In the genomic region with DNA sequence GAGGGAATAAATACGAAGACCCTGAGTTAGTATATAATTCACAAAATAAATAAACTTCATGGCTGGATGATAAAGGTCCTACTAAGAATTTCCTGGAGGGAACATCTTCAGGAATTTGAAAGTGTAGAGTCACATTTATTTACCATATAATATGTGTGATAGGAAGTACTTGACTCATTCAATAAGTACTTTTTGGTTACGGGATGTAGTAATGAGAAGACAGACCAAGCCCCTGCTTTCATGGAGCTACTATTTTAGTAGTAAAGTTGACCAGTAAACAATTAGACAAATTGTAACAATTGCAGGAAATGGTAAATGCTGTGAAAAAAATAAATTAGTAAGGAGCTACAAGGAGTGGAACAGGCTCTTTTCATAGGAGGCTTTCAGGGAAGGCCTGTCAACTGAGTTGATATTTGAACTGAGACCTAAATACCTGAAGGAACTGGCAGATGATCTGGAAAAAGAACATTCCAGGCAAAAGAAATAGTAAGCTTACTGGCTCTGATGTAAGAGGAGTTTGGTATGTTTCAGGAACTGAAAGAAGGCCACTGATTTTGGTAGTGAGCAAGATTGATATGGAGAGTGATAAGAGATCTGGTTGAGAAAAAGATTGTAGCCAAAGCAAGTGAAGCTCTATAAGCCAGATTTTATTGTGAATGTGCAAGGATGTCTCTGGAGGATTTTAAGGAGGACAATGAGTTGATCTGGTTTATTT, we compare ENCODE assay signal across 17 cellular contexts. TPM values are rescaled to one million over a fixed set of nuclear protein-coding genes. Genes with fewer than 3 reads are reported as not detected.
A peak's percentile ranks its signal among the peaks of the same experiment; 100 is the strongest.
DNase-seq lines count a peak whose midpoint lies in the region; ATAC-seq and TF ChIP-seq lines count a peak whose summit lies in the region.
"Had no signal": no experiment of that assay in that cellular context is flagged by ENCODE, and none has a peak within 500 bp of the region (broad histone marks: within the 10 kb centered on the region; RNA-seq: fewer than 3 reads in every experiment).

No MANE protein-coding gene starts in this region.

- TF ChIP-seq CTCF in PC-9 (conservative IDR thresholded peaks at IDR 0.05) = no peak
- TF ChIP-seq CTCF in thyroid gland (IDR thresholded peaks at IDR 0.05) = no peak

- no peaks in the 10 kb centered on the region for H4K20me1 ChIP-seq in PC-9 (ENCODE audit: insufficient read depth)

- H3K79me2 ChIP-seq in PC-9 (ENCODE audit: low read depth) = peaks cover 13% of the 10 kb centered on the region; the same call in 1 of the 2 replicates

- intact Hi-C loops in PC-9 (cut with micrococcal nuclease; ENCODE audit: unreplicated experiment) = loop anchor here (5.0 kb wide), 1 partner anchor 48 kb away; no protein-coding TSS in a partner anchor
- intact Hi-C loops in thyroid gland (cut with DNase I) = no loop called here

- peaks cover 18% of the 10 kb centered on the region for H3F3A ChIP-seq in PC-9 (ENCODE audit: insufficient read depth, low read depth)

- no peak overlapping the region for H3K4me3 ChIP-seq in PC-9
- no peak overlapping the region for H3K4me3 ChIP-seq in thyroid gland (replicated peaks in 1 of 3)

- TF ChIP-seq POLR2A in thyroid gland (IDR thresholded peaks at IDR 0.05) = no peak

- H3K27me3 ChIP-seq in PC-9 (ENCODE audit: insufficient read depth, low read depth) = no peaks in the 10 kb centered on the region
- H3K27me3 ChIP-seq in thyroid gland = no peaks in the 10 kb centered on the region

- H3K36me3 ChIP-seq in PC-9 (ENCODE audit: low read depth) (peaks cover 16% of the 10 kb centered on the region; the same call in 1 of the 2 replicates), thyroid gland (no peaks in the 10 kb centered on the region)

- H3K9me3 ChIP-seq in PC-9 (ENCODE audit: insufficient read depth, low read depth) (peaks cover 10% of the 10 kb centered on the region), thyroid gland (no peaks in the 10 kb centered on the region)

- BruUV-seq in PC-9 (replicated peaks; lab: Mats Ljungman, UMichigan) = no TSS peak

- 72 to 82% methylated on average over 2 of the region's 2 CpGs for WGBS in thyroid gland, 2 donors

- DNase-seq in PC-9 = peak in 1 of 2 experiments; percentile 58
- peak; percentile 15 for DNase-seq in fibroblast of gingiva (ENCODE audit: low read depth)
- DNase-seq in thyroid gland = no peak
- DNase-seq in COLO829 (ENCODE audit: low spot score) = no peak
- DNase-seq in substantia nigra (lab: John Stamatoyannopoulos, UW) = no peak
- DNase-seq in KBM-7 = no peak
- DNase-seq: activated naive CD4-positive, alpha-beta T cell treated with Interleukin-2 at 50 U/mL for 16 hours; CD4-positive, CD25-positive, alpha-beta regulatory T cell; erythroblast; NCI-H1105; right cardiac atrium; stimulated activated CD4-positive, alpha-beta T cell treated with anti-CD3 and anti-CD28 coated beads, Interleukin-4, amount 100 ng/mL, for 4 hours had no signal

- H3K4me1 ChIP-seq in PC-9 (replicated peaks; ENCODE audit: insufficient read depth) (peaks cover 15% of the 10 kb centered on the region), thyroid gland (peaks cover 22 to 36% of the 10 kb centered on the region in 2 donors)

- in situ Hi-C loops in KBM-7 (cut with MboI; ENCODE audit: low pct_unique_long_range_greater_than_20kb, low sequenced_read_pairs) = no loop called here

- no peak overlapping the region for H3K4me2 ChIP-seq in PC-9

- no peaks in the 10 kb centered on the region; the same call in 1 of the 2 replicates for H3K9me2 ChIP-seq in PC-9 (ENCODE audit: insufficient read depth)

- POLR2A ChIA-PET in PC-9 (lab: Charles Lee; ENCODE audit: unreplicated experiment) = interaction anchor here (0.5 to 0.8 kb wide), 2 partner anchors 21 to 25 kb away, joined by 3 to 4 read pairs; no protein-coding TSS in a partner anchor

- CTCF ChIA-PET in PC-9 (lab: Charles Lee) = interaction anchor here (0.7 kb wide), 1 partner anchor 153 kb away, joined by 6 read pairs; no protein-coding TSS in a partner anchor

- peak; percentile 66 for ATAC-seq in GM18868 (IDR thresholded peaks at IDR 0.05; ENCODE audit: unreplicated experiment)
- no peak for ATAC-seq in HG02588 (IDR thresholded peaks at IDR 0.05; ENCODE audit: unreplicated experiment)
- ATAC-seq: natural killer cell treated with Interleukin-12 subunit alpha and Interleukin-12 subunit beta and Interleukin-15 and Interleukin-18, amount 100 ng/mL, for 72 hours; right cardiac atrium; stimulated activated memory B cell treated with anti-CD40 and anti-IgM and Interleukin-4, amounts not matched to agents 10 μg/mL and 1 μg/mL and 100 μg/mL, for 72 hours had no signal

- H3K27ac ChIP-seq in PC-9 (peak overlapping the region; percentile 24), thyroid gland (peak overlapping the region; percentile 0 to 33 (median 4)), substantia nigra (ENCODE audit: low read depth, low read length, poor library complexity, severe bottlenecking) (no peak overlapping the region)
- H3K27ac ChIP-seq: VCaP had no signal

- no peak overlapping the region for H2AFZ ChIP-seq in PC-9

RNA-seq across cellular contexts. Expression of gene CAMSAP2, which starts 36.2 kb away (rescaled TPM):
- total RNA-seq in PC-9 (2021) (27.5 and 40.3 TPM in 2 replicates), thyroid gland (10 to 100 TPM; 36.3 to 53.5 (median 41.8) TPM)
